ENCODE assay signal across 21 cellular contexts in genomic region chr6:10310826-10311225, GRCh38.
DNase-seq lines count a peak whose midpoint lies in the region; ATAC-seq and TF ChIP-seq lines count a peak whose summit lies in the region.
"Had no signal": no experiment of that assay in that cellular context is flagged by ENCODE, and none has a peak within 500 bp of the region (broad histone marks: within the 10 kb centered on the region; RNA-seq: fewer than 3 reads in every experiment).

No MANE protein-coding gene starts in this region.

- H3K36me3 Mint-ChIP-seq in Calu3 (ENCODE audit: insufficient read depth, unreplicated experiment) = peaks cover 6% of the 10 kb centered on the region
- H3K36me3 Mint-ChIP-seq: activated naive CD4-positive, alpha-beta T cell treated with anti-CD3 and anti-CD28 coated beads, Interleukin-2, amount 50 U/mL, for 72 hours; neural progenitor cell had no signal

- no TSS peak for BruUV-seq in Calu3 (replicated peaks; lab: Mats Ljungman, UMichigan)

- intact Hi-C loops in Calu3 (cut with micrococcal nuclease; ENCODE audit: unreplicated experiment) = loop anchor here (5.0 to 10.0 kb wide), 3 partner anchors 64 to 279 kb away; no protein-coding TSS in a partner anchor

- peaks cover 34% of the 10 kb centered on the region for H3K4me1 Mint-ChIP-seq in Calu3 (ENCODE audit: low read depth, unreplicated experiment)

- DNase-seq in Calu3 (peak; percentile 50), M059J (ENCODE audit: low read depth) (peak; percentile 74), RWPE1 (ENCODE audit: low spot score) (peak; percentile 71), kidney tubule cell (ENCODE audit: low spot score) (peak; percentile 46), NCI-H524 treated with DMSO at 0.1 percent for 48 hours (lab: John Stamatoyannopoulos, UW) (no peak), caudate nucleus (lab: John Stamatoyannopoulos, UW) (no peak)
- no peak for DNase-seq in activated naive CD4-positive, alpha-beta T cell treated with anti-CD3 and anti-CD28 coated beads, Interleukin-2, amount 50 U/mL, for 16 hours
- DNase-seq: activated CD4-positive, alpha-beta T cell treated with anti-CD3 and anti-CD28 coated beads, Interleukin-2, amount 50 U/mL, for 48 hours; activated T-cell treated with anti-CD3 and anti-CD28 coated beads, Interleukin-2, amount 50 U/mL, for 24 hours; AML-193; brain microvascular endothelial cell; H9; mesenchymal stem cell; NCI-H345; right cardiac atrium; stimulated activated CD4-positive, alpha-beta T cell treated with anti-CD3 and anti-CD28 coated beads, Interleukin-1b, Interleukin-23, amount 100 ng/mL, for 48 hours had no signal

- no peak for ATAC-seq in SK-N-SH treated with all-trans-retinoic acid at 6 μM for 48 hours
- ATAC-seq: activated naive CD4-positive, alpha-beta T cell treated with anti-CD3 and anti-CD28 coated beads, Interleukin-2, amount 50 U/mL, for 72 hours; right cardiac atrium had no signal

- peak overlapping the region; percentile 92 for H3K27ac Mint-ChIP-seq in Calu3 (ENCODE audit: unreplicated experiment)
- H3K27ac Mint-ChIP-seq: activated naive CD4-positive, alpha-beta T cell treated with anti-CD3 and anti-CD28 coated beads, Interleukin-2, amount 50 U/mL, for 72 hours; activated T-cell treated with anti-CD3 and anti-CD28 coated beads, Interleukin-2, amount 50 U/mL, for 24 hours; neural progenitor cell had no signal

- peak overlapping the region; percentile 43 for H3K4me3 Mint-ChIP-seq in Calu3 (ENCODE audit: low read depth, unreplicated experiment)
- H3K4me3 Mint-ChIP-seq: activated T-cell treated with anti-CD3 and anti-CD28 coated beads, Interleukin-2, amount 50 U/mL, for 24 hours; H9; neural progenitor cell had no signal

- H3K9me3 Mint-ChIP-seq in Calu3 (ENCODE audit: low read depth, unreplicated experiment) = no peaks in the 10 kb centered on the region
- H3K9me3 Mint-ChIP-seq: activated naive CD4-positive, alpha-beta T cell treated with anti-CD3 and anti-CD28 coated beads, Interleukin-2, amount 50 U/mL, for 72 hours; activated T-cell treated with anti-CD3 and anti-CD28 coated beads, Interleukin-2, amount 50 U/mL, for 24 hours; H9 had no signal

- H3K27me3 Mint-ChIP-seq in Calu3 (ENCODE audit: unreplicated experiment) = no peaks in the 10 kb centered on the region

- POLR2A ChIA-PET in RWPE1 (lab: Yijun Ruan, JAX; ENCODE audit: low non-redundant PET) = no interaction called here

- H3K27ac ChIP-seq in RWPE1 (no peak overlapping the region), caudate nucleus (ENCODE audit: low read depth, low read length) (no peak overlapping the region)
- H3K27ac ChIP-seq: brain microvascular endothelial cell, esophagus muscularis mucosa, neural progenitor cell, SK-N-MC had no signal

- TF ChIP-seq CTCF in Calu3 (IDR thresholded peaks at IDR 0.05; ENCODE audit: unreplicated experiment) = no peak
- no peak for TF ChIP-seq CTCF in RWPE1 (conservative IDR thresholded peaks at IDR 0.05; ENCODE audit: low read depth)

- CTCF ChIA-PET in Calu3 (lab: Charles Lee) = no interaction called here
- CTCF ChIA-PET in RWPE1 (lab: Yijun Ruan, JAX) = interaction anchor here (0.7 kb wide), 1 partner anchor 119 kb away, joined by 6 read pairs; no protein-coding TSS in a partner anchor

TF ChIP-seq in SK-N-SH treated with all-trans-retinoic acid at 6 μM for 48 hours, 23 proteins besides CTCF, POLR2A, EP300 and RAD21:
- TF ChIP-seq BACH2 (CRISPR knock-in tag; IDR thresholded peaks at IDR 0.05; ENCODE audit: borderline replicate concordance) (no peak), TSHZ2 (CRISPR knock-in tag; IDR thresholded peaks at IDR 0.05) (no peak), SNAI2 (CRISPR knock-in tag; IDR thresholded peaks at IDR 0.05) (no peak), CSDC2 (CRISPR knock-in tag; IDR thresholded peaks at IDR 0.05) (no peak), TCF4 (CRISPR knock-in tag; IDR thresholded peaks at IDR 0.05; ENCODE audit: borderline replicate concordance) (no peak), ZNF565 (CRISPR knock-in tag; conservative IDR thresholded peaks at IDR 0.05; ENCODE audit: low read depth) (no peak), ZC3H10 (CRISPR knock-in tag; IDR thresholded peaks at IDR 0.05) (no peak), CREB5 (CRISPR knock-in tag; IDR thresholded peaks at IDR 0.05; ENCODE audit: low read depth) (no peak), OSR1 (CRISPR knock-in tag; IDR thresholded peaks at IDR 0.05) (no peak)
TF ChIP-seq in SK-N-SH treated with all-trans-retinoic acid at 6 μM for 48 hours: peak in this region for 0.

Comparison
In these comparisons a context has a peak if more than half of its experiments do, and no peak if none do; other contexts are left out.
1. DNase-seq: peak in Calu3 (single experiment), M059J (single experiment), RWPE1 (single experiment) and kidney tubule cell (single experiment); none in NCI-H524 treated with DMSO at 0.1 percent for 48 hours (single experiment), activated naive CD4-positive, alpha-beta T cell treated with anti-CD3 and anti-CD28 coated beads, Interleukin-2, amount 50 U/mL, for 16 hours (single experiment) and caudate nucleus (0 of 61).